Comparison of ENCODE assay signal across 20 cellular contexts in genomic region chr20:40978761-40979160, GRCh38. TPM values are rescaled to one million over a fixed set of nuclear protein-coding genes. Genes with fewer than 3 reads are reported as not detected.
A peak's percentile ranks its signal among the peaks of the same experiment; 100 is the strongest.
DNase-seq lines count a peak whose midpoint lies in the region; ATAC-seq, FAIRE-seq and TF ChIP-seq lines count a peak whose summit lies in the region.
"Had no signal": no experiment of that assay in that cellular context is flagged by ENCODE, and none has a peak within 500 bp of the region (broad histone marks: within the 10 kb centered on the region; RNA-seq: fewer than 3 reads in every experiment).

No MANE protein-coding gene starts in this region.

- CTCF ChIA-PET in HepG2 (lab: Yijun Ruan, JAX; ENCODE audit: low intra/inter-chr PET ratio, low total read pairs) = no interaction called here

- H3K36me3 ChIP-seq in HepG2 (replicated peaks in 1 of 2; ENCODE audit: control insufficient read depth in 1 of 2, insufficient read depth in 2 of 2, low read length in 2 of 2) (no peaks in the 10 kb centered on the region), right lobe of liver (no peaks in the 10 kb centered on the region), lung (ENCODE audit: control insufficient read depth in 2 of 2, insufficient read depth in 2 of 2, low read length in 2 of 2) (no peaks in the 10 kb centered on the region)
- H3K36me3 ChIP-seq: HAP-1 had no signal

- no peaks in the 10 kb centered on the region for H3K36me3 Mint-ChIP-seq in activated T-helper 17 cell treated with anti-CD3 and anti-CD28 coated beads, Interleukin-2, amount 50 U/mL, for 72 hours (ENCODE audit: low read depth)
- H3K36me3 Mint-ChIP-seq: CD14-positive monocyte had no signal

- H3K4me3 ChIP-seq in HepG2 (replicated peaks in 1 of 3; ENCODE audit: insufficient read depth in 1 of 3, low read depth in 2 of 3, low read length in 3 of 3) = no peak overlapping the region
- H3K4me3 ChIP-seq in right lobe of liver = no peak overlapping the region
- H3K4me3 ChIP-seq in lung = no peak overlapping the region
- H3K4me3 ChIP-seq: A549, HAP-1 had no signal

- H3K27ac ChIP-seq in HepG2 (ENCODE audit: extremely low read length, insufficient read depth, low read length) = no peak overlapping the region
- no peak overlapping the region for H3K27ac ChIP-seq in right lobe of liver
- peak overlapping the region; percentile 27 for H3K27ac ChIP-seq in epithelial cell of prostate
- H3K27ac ChIP-seq in lung (ENCODE audit: low read depth in 1 of 2, low read length in 1 of 2) = no peak overlapping the region
- H3K27ac ChIP-seq: A549 had no signal

- no peak for ATAC-seq in HepG2
- ATAC-seq in right lobe of liver = no peak
- ATAC-seq in lung (ENCODE audit: insufficient read depth, low FRiP score) = no peak
- ATAC-seq in HG02798 (IDR thresholded peaks at IDR 0.05; ENCODE audit: poor library complexity, unreplicated experiment) = no peak
- ATAC-seq in activated T-helper 17 cell treated with anti-CD3 and anti-CD28 coated beads, Interleukin-2, amount 50 U/mL, for 72 hours (replicated peaks) = no peak
- ATAC-seq: A549; CD8-positive, alpha-beta T cell had no signal

- TF ChIP-seq POLR2A in HepG2 (IDR thresholded peaks at IDR 0.05; ENCODE audit: insufficient read depth in 1 of 2, low read depth in 2 of 2, low read length in 2 of 2) (no peak), right lobe of liver (IDR thresholded peaks at IDR 0.05) (no peak)

- H2AFZ ChIP-seq in HepG2 (ENCODE audit: low read length) = no peak overlapping the region

- no peak overlapping the region for H3K27ac Mint-ChIP-seq in activated T-helper 17 cell treated with anti-CD3 and anti-CD28 coated beads, Interleukin-2, amount 50 U/mL, for 72 hours
- H3K27ac Mint-ChIP-seq: CD14-positive monocyte; CD8-positive, alpha-beta T cell had no signal

- no peak overlapping the region for H3K4me2 ChIP-seq in HepG2 (ENCODE audit: low read depth, low read length)
- H3K4me2 ChIP-seq: A549 had no signal

- no peak for FAIRE-seq in HepG2 (lab: Jason Lieb, UNC)
- FAIRE-seq: A549, D721Med, GM12892, GM19239, H1, HTR-8/SVneo had no signal

- TF ChIP-seq RAD21 in HepG2 (CRISPR knock-in tag; IDR thresholded peaks at IDR 0.05) = no peak

- no peaks in the 10 kb centered on the region for H3K27me3 ChIP-seq in HepG2 (ENCODE audit: control insufficient read depth in 1 of 2, insufficient read depth in 2 of 2, low read length in 2 of 2)
- no peaks in the 10 kb centered on the region for H3K27me3 ChIP-seq in right lobe of liver
- H3K27me3 ChIP-seq in lung (ENCODE audit: control insufficient read depth, insufficient read depth) = no peaks in the 10 kb centered on the region

- in situ Hi-C loops in HepG2 (cut with HindIII; ENCODE audit: extremely low pct_ligation_motif_present, low pct_unique_long_range_greater_than_20kb) = no loop called here

- no peak overlapping the region for H3K9ac ChIP-seq in HepG2 (ENCODE audit: insufficient read depth, low read depth, low read length)

- WGBS in HepG2 (ENCODE audit: low lambda C conversion rate) = 15% methylated on average over 3 of the region's 3 CpGs
- 63% methylated on average over 1 of the region's 3 CpGs for WGBS in right lobe of liver (ENCODE audit: insufficient coverage, low coverage, low lambda C conversion rate, missing lambda C conversion rate)
- WGBS in lung, 2 donors = 83 to 93% methylated on average over 3 of the region's 3 CpGs

- intact Hi-C loops in HepG2 (cut with micrococcal nuclease; ENCODE audit: unreplicated experiment) (no loop called here), right lobe of liver (cut with DNase I) (no loop called here)

- no TSS peak for BruUV-seq in HepG2 (replicated peaks; lab: Mats Ljungman, UMichigan)

- peaks cover 10% of the 10 kb centered on the region for H3K27me3 Mint-ChIP-seq in activated T-helper 17 cell treated with anti-CD3 and anti-CD28 coated beads, Interleukin-2, amount 50 U/mL, for 72 hours

- no peaks in the 10 kb centered on the region for H3K79me2 ChIP-seq in HepG2 (ENCODE audit: insufficient read depth, low read length)

- no peaks in the 10 kb centered on the region for H4K20me1 ChIP-seq in HepG2 (ENCODE audit: insufficient read depth, low read length)

- no peaks in the 10 kb centered on the region for H3K4me1 Mint-ChIP-seq in activated T-helper 17 cell treated with anti-CD3 and anti-CD28 coated beads, Interleukin-2, amount 50 U/mL, for 72 hours

- no peak for DNase-seq in HepG2 (ENCODE audit: low spot score)
- no peak for DNase-seq in right lobe of liver
- peak; percentile 81 for DNase-seq in epithelial cell of prostate (ENCODE audit: low read depth, low spot score)
- DNase-seq in lung (ENCODE audit: low spot score) = peak; percentile 0
- no peak for DNase-seq in iPS-NIHi7 (ENCODE audit: extremely low spot score)
- DNase-seq: CD8-positive, alpha-beta T cell; COR-L47; DMS153; DND-41; GDM1 had no signal

- peaks cover 9% of the 10 kb centered on the region for H3K9me3 Mint-ChIP-seq in activated T-helper 17 cell treated with anti-CD3 and anti-CD28 coated beads, Interleukin-2, amount 50 U/mL, for 72 hours

- TF ChIP-seq CTCF in HepG2 (CRISPR knock-in tag; IDR thresholded peaks at IDR 0.05) = no peak
- TF ChIP-seq CTCF in right lobe of liver (IDR thresholded peaks at IDR 0.05) = no peak
- TF ChIP-seq CTCF in lung (IDR thresholded peaks at IDR 0.05; ENCODE audit: control extremely low read depth, extremely low read depth) = no peak

- no peaks in the 10 kb centered on the region for H3K4me1 ChIP-seq in HepG2 (ENCODE audit: insufficient read depth, low read length)
- no peaks in the 10 kb centered on the region for H3K4me1 ChIP-seq in right lobe of liver
- no peaks in the 10 kb centered on the region for H3K4me1 ChIP-seq in lung (ENCODE audit: control insufficient read depth in 2 of 2, insufficient read depth in 2 of 2, low read length in 2 of 2)
- H3K4me1 ChIP-seq: A549, HAP-1 had no signal

- H3K9me3 ChIP-seq in HepG2 (ENCODE audit: low read length) = peaks cover 7% of the 10 kb centered on the region; the same call in 1 of the 2 replicates
- H3K9me3 ChIP-seq in right lobe of liver = peaks cover 0 to 7% (median 0%) of the 10 kb centered on the region in 4 donors
- peaks cover 2 to 3% of the 10 kb centered on the region in 2 donors for H3K9me3 ChIP-seq in lung (ENCODE audit: control insufficient read depth in 2 of 2, insufficient read depth in 1 of 2, low read length in 1 of 2)
- H3K9me3 ChIP-seq: HAP-1 had no signal

- POLR2A ChIA-PET in HepG2 (lab: Yijun Ruan, JAX) = no interaction called here

- no peak overlapping the region for H3K4me3 Mint-ChIP-seq in activated T-helper 17 cell treated with anti-CD3 and anti-CD28 coated beads, Interleukin-2, amount 50 U/mL, for 72 hours
- H3K4me3 Mint-ChIP-seq: CD14-positive monocyte; CD8-positive, alpha-beta T cell had no signal

- TF ChIP-seq EP300 in HepG2 (IDR thresholded peaks at IDR 0.05; ENCODE audit: low read depth in 2 of 2, low read length in 2 of 2) = no peak
- no peak for TF ChIP-seq EP300 in HepG2 (CRISPR knock-in tag; IDR thresholded peaks at IDR 0.05; ENCODE audit: borderline replicate concordance)

RNA-seq across cellular contexts. Expression of gene TOP1, which starts 49.9 kb away (rescaled TPM):
- total RNA-seq in HepG2 (2016; rRNA removed; fragmentation: Illumina TruSeq; extraction: Trizol) (19.4 and 75.3 TPM in 2 replicates), right lobe of liver (10 to 100 TPM; 17.3 to 29.7 (median 25.5) TPM), lung (10 to 100 TPM; 52.7 to 62.7 TPM)
- 17.3 and 19.8 TPM in 2 replicates for total RNA-seq in HepG2 (2016; cell fraction: cytosol; rRNA removed; fragmentation: Illumina TruSeq; extraction: Trizol; ENCODE audit: low read depth)
- total RNA-seq in HepG2 (2016; cell fraction: insoluble cytoplasmic fraction; rRNA removed; fragmentation: Illumina TruSeq; extraction: Trizol) = 17.0 and 75.6 TPM in 2 replicates
- 20.3 and 21.0 TPM in 2 replicates for total RNA-seq in HepG2 (2016; cell fraction: membrane; rRNA removed; fragmentation: Illumina TruSeq; extraction: Trizol)
- total RNA-seq in HepG2 (2016; cell fraction: nucleus; rRNA removed; fragmentation: Illumina TruSeq; extraction: Trizol) = 45.7 and 48.4 TPM in 2 replicates
- polyA plus RNA-seq in HepG2 (2011; rRNA removed) (9.9 and 10.2 TPM in 2 replicates), lung (10 to 100 TPM; 39.7 to 50.6 TPM)
- polyA plus RNA-seq in HepG2 (2011; cell fraction: cytosol; rRNA removed) = 5.5 and 9.3 TPM in 2 replicates
- polyA plus RNA-seq in HepG2 (2011; cell fraction: nucleus; rRNA removed) = 10.9 and 11.3 TPM in 2 replicates
- 51.4 and 67.5 TPM in 2 replicates for polyA plus RNA-seq in HepG2 (2012)
- polyA plus RNA-seq in HepG2 (2016; cell fraction: cytosol; fragmentation: Illumina TruSeq; extraction: Trizol; ENCODE audit: low read depth) = 2.6 and 3.5 TPM in 2 replicates
- 131 and 136 TPM in 2 replicates for polyA plus RNA-seq in HepG2 (2016; cell fraction: insoluble cytoplasmic fraction; fragmentation: Illumina TruSeq; extraction: Trizol; ENCODE audit: low read depth)
- 9.6 and 10.8 TPM in 2 replicates for polyA plus RNA-seq in HepG2 (2016; cell fraction: membrane; fragmentation: Illumina TruSeq; extraction: Trizol; ENCODE audit: low read depth)
- 89.8 and 94.4 TPM in 2 replicates for polyA plus RNA-seq in HepG2 (2016; cell fraction: nucleus; fragmentation: Illumina TruSeq; extraction: Trizol; ENCODE audit: insufficient read depth, low read depth)
- polyA minus RNA-seq in HepG2 (2011; rRNA and poly(A)+ RNA removed; ENCODE audit: low replicate concordance) = 7.0 and 9.4 TPM in 2 replicates
- polyA minus RNA-seq in HepG2 (2011; cell fraction: cytosol; rRNA and poly(A)+ RNA removed) = 25.1 and 28.4 TPM in 2 replicates
- 21.5 and 22.1 TPM in 2 replicates for polyA minus RNA-seq in HepG2 (2011; cell fraction: nucleus; rRNA and poly(A)+ RNA removed)
- total RNA-seq in activated T-helper 17 cell treated with anti-CD3 and anti-CD28 coated beads, Interleukin-2, amount 50 U/mL, for 72 hours = 10 to 100 TPM; 62.4 to 82.8 TPM

Comparison
In these comparisons a context has a peak if more than half of its experiments do, and no peak if none do; other contexts are left out.
1. DNase-seq: peak in epithelial cell of prostate (single experiment) and lung (single experiment); none in HepG2 (single experiment), right lobe of liver (0 of 3) and iPS-NIHi7 (single experiment).